ENCODE assay signal across 13 cellular contexts in the genomic region with DNA sequence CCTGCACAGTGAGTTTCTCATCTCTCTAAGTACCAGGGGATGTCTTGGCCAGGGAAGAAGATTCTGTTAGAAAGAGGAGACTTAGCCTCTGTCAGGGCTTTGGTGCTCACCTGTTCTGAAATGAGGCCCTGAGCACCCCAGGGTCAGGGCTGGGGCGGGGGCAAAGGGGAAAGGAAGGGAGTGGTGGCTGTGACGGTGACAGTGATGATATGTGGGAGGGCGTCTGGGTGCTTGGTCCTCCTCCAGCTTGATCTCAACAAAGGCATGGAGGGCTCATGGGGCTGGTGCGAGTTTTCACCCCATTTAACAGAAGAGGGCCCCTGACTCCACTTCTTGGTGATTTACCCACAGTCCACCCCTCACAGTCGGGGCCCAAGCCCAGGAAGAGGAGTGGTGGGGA.
DNase-seq lines count a peak whose midpoint lies in the region; ATAC-seq lines count a peak whose summit lies in the region.
"Had no signal": no experiment of that assay in that cellular context is flagged by ENCODE, and none has a peak within 500 bp of the region (broad histone marks: within the 10 kb centered on the region; RNA-seq: fewer than 3 reads in every experiment).

No MANE protein-coding gene starts in this region.

- peak overlapping the region; percentile 78 to 83 for H3K4me3 Mint-ChIP-seq in effector memory CD8-positive, alpha-beta T cell
- H3K4me3 Mint-ChIP-seq: natural killer cell treated with Interleukin-12 subunit alpha and Interleukin-12 subunit beta and Interleukin-15 and Interleukin-18, amount 100 ng/mL, for 72 hours had no signal

- H3K9me3 Mint-ChIP-seq in effector memory CD8-positive, alpha-beta T cell: no peaks in the 10 kb centered on the region
- H3K9me3 Mint-ChIP-seq: natural killer cell treated with Interleukin-12 subunit alpha and Interleukin-12 subunit beta and Interleukin-15 and Interleukin-18, amount 100 ng/mL, for 72 hours had no signal

- H3K27me3 Mint-ChIP-seq in effector memory CD8-positive, alpha-beta T cell: peaks cover 17 to 29% of the 10 kb centered on the region in 2 donors

- H3K4me1 Mint-ChIP-seq in effector memory CD8-positive, alpha-beta T cell (ENCODE audit: low read depth in 2 of 2): peaks cover 21 to 24% of the 10 kb centered on the region in 2 donors

- peaks cover 8% of the 10 kb centered on the region for H3K36me3 Mint-ChIP-seq in effector memory CD8-positive, alpha-beta T cell (ENCODE audit: insufficient read depth)
- H3K36me3 Mint-ChIP-seq: natural killer cell treated with Interleukin-12 subunit alpha and Interleukin-12 subunit beta and Interleukin-15 and Interleukin-18, amount 100 ng/mL, for 72 hours had no signal

- peak; percentile 60 for ATAC-seq in effector memory CD8-positive, alpha-beta T cell (replicated peaks)
- ATAC-seq in HG03460 (IDR thresholded peaks at IDR 0.05; ENCODE audit: unreplicated experiment): no peak

- peak overlapping the region; percentile 88 to 89 for H3K27ac Mint-ChIP-seq in effector memory CD8-positive, alpha-beta T cell
- H3K27ac Mint-ChIP-seq: natural killer cell treated with Interleukin-12 subunit alpha and Interleukin-12 subunit beta and Interleukin-15 and Interleukin-18, amount 100 ng/mL, for 72 hours had no signal

- peak; percentile 39 for DNase-seq in activated effector memory CD4-positive, alpha-beta T cell treated with Interleukin-2 at 50 U/mL for 16 hours
- DNase-seq in activated effector memory CD4-positive, alpha-beta T cell treated with anti-CD3 and anti-CD28 coated beads, Interleukin-2, amount 50 U/mL, for 16 hours: no peak
- DNase-seq in T-helper 22 cell (ENCODE audit: low read depth): peak; percentile 20
- peak; percentile 27 to 30 (median 29) for DNase-seq in effector memory CD8-positive, alpha-beta T cell
- peak; percentile 19 to 67 (median 28) for DNase-seq in stimulated activated naive CD4-positive, alpha-beta T cell (lab: John Stamatoyannopoulos, UW)
- no peak for DNase-seq in RPMI8226
- no peak for DNase-seq in SW 1271 (lab: John Stamatoyannopoulos, UW)
- DNase-seq: NCI-H1092, NCI-H2081 treated with DMSO at 0.1 percent for 48 hours, NCI-H524, OCI-M1 had no signal

Comparison
In these comparisons a context has a peak if more than half of its experiments do, and no peak if none do; other contexts are left out.
1. DNase-seq: peak in activated effector memory CD4-positive, alpha-beta T cell treated with Interleukin-2 at 50 U/mL for 16 hours (single experiment), T-helper 22 cell (single experiment), effector memory CD8-positive, alpha-beta T cell (3 of 3) and stimulated activated naive CD4-positive, alpha-beta T cell (6 of 6); none in activated effector memory CD4-positive, alpha-beta T cell treated with anti-CD3 and anti-CD28 coated beads, Interleukin-2, amount 50 U/mL, for 16 hours (single experiment), RPMI8226 (single experiment) and SW 1271 (0 of 2).